ENCODE assay signal across 33 cellular contexts in the genomic region with DNA sequence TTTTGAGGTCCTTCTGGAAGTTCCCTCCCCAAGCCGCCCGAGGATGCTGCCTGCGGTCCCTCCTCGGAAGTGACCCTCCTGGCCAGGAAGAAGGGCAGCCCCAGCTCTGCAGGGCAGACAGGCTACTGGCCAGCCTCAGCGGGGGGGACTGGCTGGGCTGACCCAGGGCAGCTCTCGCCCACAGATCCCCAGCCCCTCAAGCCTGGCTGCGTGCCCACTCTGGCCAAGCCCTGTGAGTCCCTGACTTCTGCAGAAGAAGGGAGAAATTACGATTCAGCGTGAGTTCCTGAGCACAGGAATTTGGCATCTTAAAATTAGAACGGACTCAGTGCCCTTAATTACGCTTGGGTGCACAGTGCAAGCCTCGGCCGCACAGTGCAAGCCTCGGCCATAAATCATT.
A peak's percentile ranks its signal among the peaks of the same experiment; 100 is the strongest.
DNase-seq lines count a peak whose midpoint lies in the region; ATAC-seq, FAIRE-seq and TF ChIP-seq lines count a peak whose summit lies in the region.
"Had no signal": no experiment of that assay in that cellular context is flagged by ENCODE, and none has a peak within 500 bp of the region (broad histone marks: within the 10 kb centered on the region; RNA-seq: fewer than 3 reads in every experiment).

No MANE protein-coding gene starts in this region.

- H4K5ac ChIP-seq in H9 (ENCODE audit: insufficient read length, low read depth, low read length), result no peak overlapping the region

- H3K4me3 Mint-ChIP-seq in H9, result no peak overlapping the region
- H3K4me3 Mint-ChIP-seq: activated CD4-positive, alpha-beta T cell treated with anti-CD3 and anti-CD28 coated beads for 36 hours; activated CD8-positive, alpha-beta T cell treated with anti-CD3 and anti-CD28 coated beads, Interleukin-2, amount 10 ng/mL, durations not matched to agents 7 days and 5 days; activated T-helper 17 cell treated with anti-CD3 and anti-CD28 coated beads, Interleukin-2, amount 50 U/mL, for 72 hours; CD4-positive, alpha-beta memory T cell; naive thymus-derived CD4-positive, alpha-beta T cell; stimulated activated naive CD8-positive, alpha-beta T cell treated with anti-CD3 and anti-CD28 coated beads, Interleukin-15, Interleukin-2, amounts not matched to agents 100 ng/mL and 50 ng/mL, for 24 hours had no signal

- H2BK5ac ChIP-seq in H9 (ENCODE audit: insufficient read length, low read length), result no peak overlapping the region

- no peak overlapping the region for H2BK20ac ChIP-seq in H9 (ENCODE audit: low read depth, low read length, poor library complexity, severe bottlenecking)

- H2BK120ac ChIP-seq in H9 (ENCODE audit: low read depth, low read length, poor library complexity, severe bottlenecking), result no peak overlapping the region

- TF ChIP-seq EP300 in HepG2 (IDR thresholded peaks at IDR 0.05; ENCODE audit: low read depth in 2 of 2, low read length in 2 of 2), result no peak
- no peak for TF ChIP-seq EP300 in HepG2 (CRISPR knock-in tag; IDR thresholded peaks at IDR 0.05; ENCODE audit: borderline replicate concordance)

- no peak overlapping the region for H3T11ph ChIP-seq in H9 (ENCODE audit: low read length)

- no peak overlapping the region for H3K14ac ChIP-seq in H9 (ENCODE audit: insufficient read depth, low read length)

- H3K27ac Mint-ChIP-seq in H9, result no peak overlapping the region
- H3K27ac Mint-ChIP-seq: activated CD4-positive, alpha-beta T cell treated with anti-CD3 and anti-CD28 coated beads for 36 hours; activated CD8-positive, alpha-beta T cell treated with anti-CD3 and anti-CD28 coated beads, Interleukin-2, amount 10 ng/mL, durations not matched to agents 7 days and 5 days; activated T-helper 17 cell treated with anti-CD3 and anti-CD28 coated beads, Interleukin-2, amount 50 U/mL, for 72 hours; CD4-positive, alpha-beta memory T cell; naive thymus-derived CD4-positive, alpha-beta T cell; stimulated activated naive CD8-positive, alpha-beta T cell treated with anti-CD3 and anti-CD28 coated beads, Interleukin-15, Interleukin-2, amounts not matched to agents 100 ng/mL and 50 ng/mL, for 24 hours had no signal

- TF ChIP-seq CTCF in HepG2 (CRISPR knock-in tag; IDR thresholded peaks at IDR 0.05), result no peak
- no peak for TF ChIP-seq CTCF in right lobe of liver (IDR thresholded peaks at IDR 0.05)
- TF ChIP-seq CTCF in H9 (conservative IDR thresholded peaks at IDR 0.05), result no peak

- H3K23me2 ChIP-seq in H9 (ENCODE audit: insufficient read length, low read depth, low read length, poor library complexity, severe bottlenecking), result no peaks in the 10 kb centered on the region

- 39% methylated on average over 7 of the region's 14 CpGs for WGBS in HepG2 (ENCODE audit: low lambda C conversion rate)
- no CpG with 5 or more reads among the region's 14 CpGs for WGBS in right lobe of liver (ENCODE audit: insufficient coverage, low coverage, low lambda C conversion rate, missing lambda C conversion rate)
- no CpG with 5 or more reads among the region's 14 CpGs for WGBS in H9 (ENCODE audit: extremely low coverage, insufficient read length, low lambda C conversion rate)

- no peak overlapping the region for H3K4ac ChIP-seq in H9 (ENCODE audit: low read depth, low read length)

- no peak for DNase-seq in HepG2 (ENCODE audit: low spot score)
- DNase-seq in right lobe of liver, result no peak
- DNase-seq in globus pallidus (ENCODE audit: low spot score), result peak; percentile 9
- peak in 36 of 56 donors; percentile 4 to 77 (median 26) for DNase-seq in nucleus accumbens (lab: John Stamatoyannopoulos, UW)
- DNase-seq in NCI-H345 treated with DMSO at 0.1 percent for 48 hours (lab: John Stamatoyannopoulos, UW; ENCODE audit: unreplicated experiment), result no peak
- DNase-seq in stimulated activated CD4-positive, alpha-beta T cell treated with anti-CD3 and anti-CD28 coated beads, Interleukin-1b, Interleukin-23, amount 100 ng/mL, for 48 hours, result no peak
- no peak for DNase-seq in H9
- DNase-seq: activated CD4-positive, alpha-beta T cell treated with anti-CD3 and anti-CD28 coated beads for 36 hours; activated CD8-positive, alpha-beta T cell treated with anti-CD3 and anti-CD28 coated beads, Interleukin-2, amount 10 ng/mL, durations not matched to agents 7 days and 5 days; activated naive CD4-positive, alpha-beta T cell treated with anti-CD3 and anti-CD28 coated beads, Interleukin-2, amount 50 U/mL, for 16 hours; AML-193; CD4-positive, alpha-beta memory T cell; EL; naive thymus-derived CD4-positive, alpha-beta T cell; NCI-H1436 treated with DMSO at 0.1 percent for 48 hours; NCI-H2081 treated with DMSO at 0.1 percent for 48 hours; NCI-H226; NCI-H748 treated with DMSO at 0.1 percent for 48 hours; occipital lobe; Peyer's patch; retina; stimulated activated CD8-positive, alpha-beta memory T cell treated with anti-CD3 and anti-CD28 coated beads, Interleukin-4, amount 100 ng/mL, for 48 hours; T-helper 9 cell had no signal

- no peaks in the 10 kb centered on the region for H3K36me3 ChIP-seq in HepG2 (replicated peaks in 1 of 2; ENCODE audit: control insufficient read depth in 1 of 2, insufficient read depth in 2 of 2, low read length in 2 of 2)
- no peaks in the 10 kb centered on the region for H3K36me3 ChIP-seq in right lobe of liver
- H3K36me3 ChIP-seq: Peyer's patch, thoracic aorta had no signal

- H3K27me3 Mint-ChIP-seq in H9 (ENCODE audit: low read depth), result peaks cover 30% of the 10 kb centered on the region
- H3K27me3 Mint-ChIP-seq: activated CD4-positive, alpha-beta T cell treated with anti-CD3 and anti-CD28 coated beads for 36 hours; stimulated activated naive CD8-positive, alpha-beta T cell treated with anti-CD3 and anti-CD28 coated beads, Interleukin-15, Interleukin-2, amounts not matched to agents 100 ng/mL and 50 ng/mL, for 24 hours had no signal

- H3K36me3 Mint-ChIP-seq in H9 (ENCODE audit: insufficient read depth in 1 of 3, low read depth in 3 of 3), result no peaks in the 10 kb centered on the region
- H3K36me3 Mint-ChIP-seq: CD4-positive, alpha-beta memory T cell; naive thymus-derived CD4-positive, alpha-beta T cell had no signal

- no peak overlapping the region for H3K23ac ChIP-seq in H9 (ENCODE audit: insufficient read length, low read depth, low read length)

- H3K18ac ChIP-seq in H9 (ENCODE audit: insufficient read length, low read depth, low read length), result no peak overlapping the region

- CTCF ChIA-PET in HepG2 (lab: Yijun Ruan, JAX; ENCODE audit: low intra/inter-chr PET ratio, low total read pairs), result no interaction called here

- H3K27ac ChIP-seq in HepG2 (ENCODE audit: extremely low read length, insufficient read depth, low read length) (no peak overlapping the region), right lobe of liver (no peak overlapping the region), H9 (ENCODE audit: insufficient read length, low read depth, low read length) (no peak overlapping the region)
- H3K27ac ChIP-seq: A549, Peyer's patch, thoracic aorta had no signal

- ATAC-seq in HepG2 (no peak), right lobe of liver (no peak), HG03135 (IDR thresholded peaks at IDR 0.05; ENCODE audit: unreplicated experiment) (no peak)
- ATAC-seq: A549; activated CD4-positive, alpha-beta T cell treated with anti-CD3 and anti-CD28 coated beads for 36 hours; activated CD8-positive, alpha-beta T cell treated with anti-CD3 and anti-CD28 coated beads, Interleukin-2, amount 10 ng/mL, durations not matched to agents 7 days and 5 days; activated T-helper 17 cell treated with anti-CD3 and anti-CD28 coated beads, Interleukin-2, amount 50 U/mL, for 72 hours; left lobe of liver; naive thymus-derived CD4-positive, alpha-beta T cell had no signal

- TF ChIP-seq POLR2A in HepG2 (IDR thresholded peaks at IDR 0.05; ENCODE audit: insufficient read depth in 1 of 2, low read depth in 2 of 2, low read length in 2 of 2) (no peak), right lobe of liver (IDR thresholded peaks at IDR 0.05) (no peak)

- BruUV-seq in HepG2 (replicated peaks; lab: Mats Ljungman, UMichigan), result no TSS peak

- H3K9ac ChIP-seq in HepG2 (ENCODE audit: insufficient read depth, low read depth, low read length), result no peak overlapping the region
- no peak overlapping the region for H3K9ac ChIP-seq in H9 (ENCODE audit: extremely low read depth, insufficient read length, low read length)

- H2BK15ac ChIP-seq in H9 (ENCODE audit: low read depth, low read length), result no peak overlapping the region

- no peak overlapping the region for H4K8ac ChIP-seq in H9 (replicated peaks; ENCODE audit: insufficient read length, low read depth, low read length)

- intact Hi-C loops in HepG2 (cut with micrococcal nuclease; ENCODE audit: unreplicated experiment), result no loop called here
- intact Hi-C loops in right lobe of liver (cut with DNase I), result no loop called here

- no peak overlapping the region for H4K91ac ChIP-seq in H9 (ENCODE audit: insufficient read length, low read depth, low read length)

- in situ Hi-C loops in HepG2 (cut with HindIII; ENCODE audit: extremely low pct_ligation_motif_present, low pct_unique_long_range_greater_than_20kb), result loop anchor here (25.0 kb wide), 1 partner anchor 1838 kb away; no protein-coding TSS in a partner anchor

- H2AK5ac ChIP-seq in H9 (ENCODE audit: insufficient read length, low read length), result no peak overlapping the region

- H3K9me3 ChIP-seq in HepG2 (ENCODE audit: low read length), result no peaks in the 10 kb centered on the region
- no peaks in the 10 kb centered on the region for H3K9me3 ChIP-seq in right lobe of liver
- no peaks in the 10 kb centered on the region for H3K9me3 ChIP-seq in H9 (ENCODE audit: control insufficient read depth, low read depth, low read length)
- H3K9me3 ChIP-seq: A549, Peyer's patch, thoracic aorta had no signal

- H3K56ac ChIP-seq in H9 (ENCODE audit: insufficient read length, low read depth, low read length), result no peak overlapping the region

- H3K4me3 ChIP-seq in HepG2 (replicated peaks in 1 of 3; ENCODE audit: insufficient read depth in 1 of 3, low read depth in 2 of 3, low read length in 3 of 3), result no peak overlapping the region
- no peak overlapping the region for H3K4me3 ChIP-seq in right lobe of liver
- H3K4me3 ChIP-seq: A549, Peyer's patch, thoracic aorta had no signal

- H2AFZ ChIP-seq in HepG2 (ENCODE audit: low read length) (no peak overlapping the region), H9 (ENCODE audit: low read length) (no peak overlapping the region)

- H3K27me3 ChIP-seq in HepG2 (ENCODE audit: control insufficient read depth in 1 of 2, insufficient read depth in 2 of 2, low read length in 2 of 2), result peaks cover 23 to 74% of the 10 kb centered on the region in 2 experiments
- no peaks in the 10 kb centered on the region for H3K27me3 ChIP-seq in right lobe of liver
- no peaks in the 10 kb centered on the region for H3K27me3 ChIP-seq in H9 (ENCODE audit: insufficient read depth, low read length)
- H3K27me3 ChIP-seq: Peyer's patch had no signal

- H4K20me1 ChIP-seq in HepG2 (ENCODE audit: insufficient read depth, low read length), result peaks cover 5% of the 10 kb centered on the region; the same call in 1 of the 2 replicates
- no peaks in the 10 kb centered on the region for H4K20me1 ChIP-seq in H9 (ENCODE audit: control insufficient read depth, insufficient read depth, insufficient read length)

- peaks cover 3 to 10% of the 10 kb centered on the region in 2 experiments; a peak in 2 of 4 replicates for H3K4me1 Mint-ChIP-seq in H9
- H3K4me1 Mint-ChIP-seq: activated CD4-positive, alpha-beta T cell treated with anti-CD3 and anti-CD28 coated beads for 36 hours; activated T-helper 17 cell treated with anti-CD3 and anti-CD28 coated beads, Interleukin-2, amount 50 U/mL, for 72 hours had no signal

- H2BK12ac ChIP-seq in H9 (ENCODE audit: insufficient read length, low read depth, low read length), result no peak overlapping the region

- no peak for FAIRE-seq in HepG2 (lab: Jason Lieb, UNC)
- FAIRE-seq: A549, frontal cortex, GM18507, GM19239, urothelium cell line had no signal

- H3K4me2 ChIP-seq in HepG2 (ENCODE audit: low read depth, low read length), result no peak overlapping the region
- no peak overlapping the region for H3K4me2 ChIP-seq in H9 (ENCODE audit: insufficient read depth, insufficient read length, low read length)
- H3K4me2 ChIP-seq: A549 had no signal

- no peaks in the 10 kb centered on the region for H3K79me1 ChIP-seq in H9 (ENCODE audit: insufficient read depth, low read depth, low read length, poor library complexity, severe bottlenecking)

- POLR2A ChIA-PET in HepG2 (lab: Yijun Ruan, JAX), result no interaction called here

- H3K9me3 Mint-ChIP-seq in H9, result no peaks in the 10 kb centered on the region
- H3K9me3 Mint-ChIP-seq: activated T-helper 17 cell treated with anti-CD3 and anti-CD28 coated beads, Interleukin-2, amount 50 U/mL, for 72 hours; stimulated activated naive CD8-positive, alpha-beta T cell treated with anti-CD3 and anti-CD28 coated beads, Interleukin-15, Interleukin-2, amounts not matched to agents 100 ng/mL and 50 ng/mL, for 24 hours had no signal

- H3K79me2 ChIP-seq in HepG2 (ENCODE audit: insufficient read depth, low read length) (no peaks in the 10 kb centered on the region), H9 (ENCODE audit: insufficient read depth, low read length) (no peaks in the 10 kb centered on the region)

- TF ChIP-seq RAD21 in HepG2 (CRISPR knock-in tag; IDR thresholded peaks at IDR 0.05), result no peak

- H3K4me1 ChIP-seq in HepG2 (ENCODE audit: insufficient read depth, low read length) (peaks cover 34% of the 10 kb centered on the region), right lobe of liver (no peaks in the 10 kb centered on the region), H9 (ENCODE audit: insufficient read depth, low read length) (no peaks in the 10 kb centered on the region)
- H3K4me1 ChIP-seq: A549, Peyer's patch had no signal

Comparison
In these comparisons a context has a peak if more than half of its experiments do, and no peak if none do; other contexts are left out.
1. DNase-seq: peak in globus pallidus (single experiment) and nucleus accumbens (36 of 56); none in HepG2 (single experiment), right lobe of liver (0 of 3), NCI-H345 treated with DMSO at 0.1 percent for 48 hours (single experiment), stimulated activated CD4-positive, alpha-beta T cell treated with anti-CD3 and anti-CD28 coated beads, Interleukin-1b, Interleukin-23, amount 100 ng/mL, for 48 hours (single experiment) and H9 (single experiment).